Comparison of ENCODE assay signal across 15 cellular contexts in genomic region chr10:23403719-23404118, GRCh38. TPM values are rescaled to one million over a fixed set of nuclear protein-coding genes. Genes with fewer than 3 reads are reported as not detected.
DNase-seq lines count a peak whose midpoint lies in the region; ATAC-seq and TF ChIP-seq lines count a peak whose summit lies in the region.
"Had no signal": no experiment of that assay in that cellular context is flagged by ENCODE, and none has a peak within 500 bp of the region (broad histone marks: within the 10 kb centered on the region; RNA-seq: fewer than 3 reads in every experiment).

No MANE protein-coding gene starts in this region.

- no peak for ATAC-seq in Right ventricle myocardium inferior
- ATAC-seq in WTC11, result no peak
- peak; percentile 53 to 74 (median 66) for ATAC-seq in right lobe of liver
- no peak for ATAC-seq in HG02973 (IDR thresholded peaks at IDR 0.05; ENCODE audit: unreplicated experiment)

- CTCF ChIA-PET in WTC11 (lab: Charles Lee), result interaction anchor here (1.2 kb wide), 2 partner anchors 66 to 245 kb away, joined by 3 read pairs; no protein-coding TSS in a partner anchor

- POLR2A ChIA-PET in WTC11 (lab: Charles Lee), result no interaction called here

- intact Hi-C loops in left ventricle myocardium inferior (cut with micrococcal nuclease) (no loop called here), Right ventricle myocardium inferior (cut with DNase I) (no loop called here), right lobe of liver (cut with DNase I) (no loop called here)

- H3K4me3 Mint-ChIP-seq in WTC11, result no peak overlapping the region
- H3K4me3 Mint-ChIP-seq: B cell; CD4-positive, alpha-beta T cell had no signal

- H3K4me3 ChIP-seq in left ventricle myocardium inferior (no peak overlapping the region), right lobe of liver (no peak overlapping the region), skeletal muscle tissue (ENCODE audit: low read length in 3 of 3) (no peak overlapping the region), foreskin fibroblast (ENCODE audit: low read depth in 1 of 2, low read length in 2 of 2) (no peak overlapping the region)

- H3K9me3 Mint-ChIP-seq in WTC11, result no peaks in the 10 kb centered on the region
- H3K9me3 Mint-ChIP-seq: CD4-positive, alpha-beta T cell had no signal

- H3K27ac ChIP-seq in left ventricle myocardium inferior (replicated peaks) (peak overlapping the region; percentile 84), right lobe of liver (no peak overlapping the region), skeletal muscle tissue (ENCODE audit: low read depth, low read length) (peak overlapping the region; percentile 75)

- H3K36me3 ChIP-seq in left ventricle myocardium inferior (no peaks in the 10 kb centered on the region), right lobe of liver (no peaks in the 10 kb centered on the region), skeletal muscle tissue (ENCODE audit: control insufficient read depth in 3 of 3, insufficient read depth in 3 of 3, low read length in 3 of 3) (no peaks in the 10 kb centered on the region)

- peaks cover 36% of the 10 kb centered on the region for H3K4me1 ChIP-seq in left ventricle myocardium inferior
- H3K4me1 ChIP-seq in right lobe of liver, result no peaks in the 10 kb centered on the region
- peaks cover 13 to 30% (median 25%) of the 10 kb centered on the region in 3 donors for H3K4me1 ChIP-seq in skeletal muscle tissue (ENCODE audit: control insufficient read depth in 3 of 3, insufficient read depth in 3 of 3, low read length in 3 of 3)

- peaks cover 20% of the 10 kb centered on the region for H3K4me1 Mint-ChIP-seq in WTC11
- H3K4me1 Mint-ChIP-seq: B cell had no signal

- TF ChIP-seq POLR2A in right lobe of liver (IDR thresholded peaks at IDR 0.05), result no peak

- no peak overlapping the region for H3K27ac Mint-ChIP-seq in WTC11
- H3K27ac Mint-ChIP-seq: B cell; CD4-positive, alpha-beta T cell had no signal

- H3K27me3 ChIP-seq in left ventricle myocardium inferior (ENCODE audit: low read depth) (no peaks in the 10 kb centered on the region), right lobe of liver (no peaks in the 10 kb centered on the region), skeletal muscle tissue (ENCODE audit: control insufficient read depth in 3 of 3, insufficient read depth in 3 of 3, low read length in 3 of 3) (no peaks in the 10 kb centered on the region)

- WGBS in right lobe of liver (ENCODE audit: insufficient coverage, low coverage, low lambda C conversion rate, missing lambda C conversion rate), result 61% methylated on average over 3 of the region's 3 CpGs

- H3K9ac ChIP-seq in skeletal muscle tissue (ENCODE audit: low read depth in 1 of 3, low read length in 3 of 3), result peak overlapping the region in 1 of 3 donors; percentile 51

- no peak for TF ChIP-seq CTCF in left ventricle myocardium inferior (IDR thresholded peaks at IDR 0.05; ENCODE audit: borderline replicate concordance)
- no peak for TF ChIP-seq CTCF in WTC11 (IDR thresholded peaks at IDR 0.05)
- TF ChIP-seq CTCF in right lobe of liver (IDR thresholded peaks at IDR 0.05), result no peak
- TF ChIP-seq CTCF in foreskin fibroblast (IDR thresholded peaks at IDR 0.05; ENCODE audit: low read depth, low read length), result no peak

- DNase-seq in left ventricle myocardium inferior, result no peak
- DNase-seq in Right ventricle myocardium inferior (ENCODE audit: missing footprints), result no peak
- no peak for DNase-seq in WTC11 (ENCODE audit: low spot score)
- DNase-seq in right lobe of liver, result no peak
- no peak for DNase-seq in foreskin fibroblast
- DNase-seq: C1 segment of cervical spinal cord; Calu3; CD4-positive, alpha-beta T cell; DMS 273 treated with DMSO at 0.1 percent for 48 hours; HCEC 1CT had no signal

- H3K9me3 ChIP-seq in left ventricle myocardium inferior (replicated peaks) (no peaks in the 10 kb centered on the region), right lobe of liver (no peaks in the 10 kb centered on the region), skeletal muscle tissue (ENCODE audit: control insufficient read depth in 3 of 3, low read length in 3 of 3) (no peaks in the 10 kb centered on the region)

- H3K27me3 Mint-ChIP-seq in WTC11 (ENCODE audit: low read depth), result no peaks in the 10 kb centered on the region
- H3K27me3 Mint-ChIP-seq: B cell; CD4-positive, alpha-beta T cell had no signal

- H3K36me3 Mint-ChIP-seq in WTC11, result no peaks in the 10 kb centered on the region

TF ChIP-seq in WTC11, 78 proteins besides CTCF, POLR2A, EP300 and RAD21:
- TF ChIP-seq AR (CRISPR knock-in tag; IDR thresholded peaks at IDR 0.05), result no peak
- TF ChIP-seq ZNF121 (CRISPR knock-in tag; IDR thresholded peaks at IDR 0.05), result 0 out of 2 replicates have a peak, but pooled peaks have one; percentile 22

RNA-seq across cellular contexts. Expression of gene OTUD1, which starts 35.2 kb away (rescaled TPM):
- total RNA-seq in left ventricle myocardium inferior (19.5 TPM), Right ventricle myocardium inferior (13.3 TPM), WTC11 (2021) (7.9 to 9.8 TPM (median 9.0 TPM) in 3 replicates), right lobe of liver (1 to 10 TPM; 3.2 to 6.4 (median 4.5) TPM), skeletal muscle tissue (13.0 TPM)

RNA-seq across cellular contexts. Expression of gene C10orf67, which starts 59.1 kb away (rescaled TPM):
- 0.36 TPM for total RNA-seq in left ventricle myocardium inferior
- 0.51 TPM for total RNA-seq in Right ventricle myocardium inferior
- 0.07 TPM in 1 of 3 replicates, not detected in the others for total RNA-seq in WTC11 (2021)
- not detected for total RNA-seq in right lobe of liver
- under 0.01 TPM for total RNA-seq in skeletal muscle tissue
- total RNA-seq: B cell; CD4-positive, alpha-beta T cell; Daoy; H4 had no signal

Comparison
In these comparisons a context has a peak if more than half of its experiments do, and no peak if none do; other contexts are left out.
1. H3K27ac ChIP-seq: peak in left ventricle myocardium inferior (single experiment) and skeletal muscle tissue (single experiment); none in right lobe of liver (0 of 3).
2. ATAC-seq: peak in right lobe of liver (4 of 4); none in Right ventricle myocardium inferior (single experiment), WTC11 (single experiment) and HG02973 (single experiment).